ENCODE assay signal across 14 cellular contexts in the genomic region with DNA sequence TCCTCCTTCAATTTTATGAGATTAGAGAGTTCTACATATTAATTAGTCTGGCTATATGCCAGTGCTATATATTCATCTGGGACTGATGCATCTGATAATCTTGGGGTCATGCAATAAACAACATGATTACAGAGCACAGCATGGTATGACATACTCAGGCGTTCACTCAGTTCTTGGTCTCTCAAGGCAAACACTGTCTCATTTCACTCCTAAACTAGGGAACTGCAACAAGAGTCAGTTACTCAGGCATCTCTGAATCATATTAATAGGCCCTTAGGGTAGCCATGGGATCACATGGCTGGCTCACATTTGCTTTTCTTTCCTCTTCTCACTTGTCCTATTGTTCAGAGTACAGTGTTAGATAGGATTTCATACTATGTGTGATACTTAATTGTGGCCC.
A peak's percentile ranks its signal among the peaks of the same experiment; 100 is the strongest.
DNase-seq lines count a peak whose midpoint lies in the region; ATAC-seq and TF ChIP-seq lines count a peak whose summit lies in the region.
"Had no signal": no experiment of that assay in that cellular context is flagged by ENCODE, and none has a peak within 500 bp of the region (broad histone marks: within the 10 kb centered on the region; RNA-seq: fewer than 3 reads in every experiment).

No MANE protein-coding gene starts in this region.

- TF ChIP-seq EP300 in ovary (IDR thresholded peaks at IDR 0.05), result no peak

- peaks cover 14% of the 10 kb centered on the region for H3K4me1 ChIP-seq in osteoblast (ENCODE audit: insufficient read depth, low read length)
- H3K4me1 ChIP-seq in ovary (ENCODE audit: insufficient read depth), result no peaks in the 10 kb centered on the region
- H3K4me1 ChIP-seq: testis had no signal

- peak overlapping the region; percentile 14 for H3K4me2 ChIP-seq in osteoblast (ENCODE audit: insufficient read depth, low read length)

- H4K20me1 ChIP-seq in osteoblast (ENCODE audit: insufficient read depth, low read length), result no peaks in the 10 kb centered on the region

- WGBS in ovary, 3 donors, result 43 to 56% (median 51%) methylated on average over 1 of the region's 1 CpG

- TF ChIP-seq CTCF in epithelial cell of proximal tubule (conservative IDR thresholded peaks at IDR 0.05; ENCODE audit: low read depth, low read length), result no peak
- no peak for TF ChIP-seq CTCF in osteoblast (IDR thresholded peaks at IDR 0.05; ENCODE audit: extremely low read depth, low read depth, low read length)
- no peak for TF ChIP-seq CTCF in ovary (IDR thresholded peaks at IDR 0.05)

- H3K36me3 ChIP-seq in osteoblast (ENCODE audit: insufficient read depth, low read length) (no peaks in the 10 kb centered on the region), ovary (no peaks in the 10 kb centered on the region)
- H3K36me3 ChIP-seq: Peyer's patch had no signal

- no peaks in the 10 kb centered on the region for H3K27me3 ChIP-seq in osteoblast (ENCODE audit: insufficient read depth, low read length)
- H3K27me3 ChIP-seq in ovary, result no peaks in the 10 kb centered on the region
- H3K27me3 ChIP-seq: body of pancreas, Peyer's patch, testis had no signal

- H3K27ac ChIP-seq in osteoblast (ENCODE audit: low read depth, low read length) (peak overlapping the region; percentile 67), ovary (no peak overlapping the region)
- H3K27ac ChIP-seq: body of pancreas, C4-2B, Peyer's patch, testis had no signal

- intact Hi-C loops in ovary (cut with DNase I), result no loop called here

- DNase-seq in EH (ENCODE audit: low read depth) (peak; percentile 66), RKO (ENCODE audit: low spot score) (peak; percentile 31), epithelial cell of proximal tubule (ENCODE audit: low read depth) (peak; percentile 6), osteoblast (ENCODE audit: insufficient read length, low spot score, missing footprints) (peak; percentile 80), activated gamma-delta T cell treated with Interleukin-2 at 50 U/mL for 16 hours (no peak), ovary (no peak), immature natural killer cell (no peak)
- DNase-seq: activated naive CD4-positive, alpha-beta T cell treated with Interleukin-2 at 50 U/mL for 16 hours; body of pancreas; nephron progenitor cell; Peyer's patch; testis had no signal

- H3K27me3 Mint-ChIP-seq in immature natural killer cell (ENCODE audit: low read depth in 3 of 3), result peaks cover 0 to 7% (median 1%) of the 10 kb centered on the region in 3 donors

- H3K27ac Mint-ChIP-seq in immature natural killer cell, result no peak overlapping the region
- H3K27ac Mint-ChIP-seq: nephron progenitor cell had no signal

- no peak overlapping the region for H2AFZ ChIP-seq in osteoblast (ENCODE audit: low read length)

- H3K4me3 ChIP-seq in epithelial cell of proximal tubule (ENCODE audit: low read depth, low read length) (no peak overlapping the region), osteoblast (ENCODE audit: insufficient read depth, low read length) (no peak overlapping the region), ovary (no peak overlapping the region)
- H3K4me3 ChIP-seq: body of pancreas, Peyer's patch, testis had no signal

- H3K4me1 Mint-ChIP-seq in immature natural killer cell, result peaks cover 0 to 7% of the 10 kb centered on the region in 2 donors

- H3K9me3 Mint-ChIP-seq in immature natural killer cell, result no peaks in the 10 kb centered on the region
- H3K9me3 Mint-ChIP-seq: nephron progenitor cell had no signal

- no peak for TF ChIP-seq POLR2A in ovary (IDR thresholded peaks at IDR 0.05)

- H3K79me2 ChIP-seq in osteoblast (ENCODE audit: insufficient read depth, low read length), result no peaks in the 10 kb centered on the region

- H3K36me3 Mint-ChIP-seq in immature natural killer cell, result no peaks in the 10 kb centered on the region

- ATAC-seq in GM21737 (IDR thresholded peaks at IDR 0.05; ENCODE audit: unreplicated experiment), result no peak
- ATAC-seq: body of pancreas had no signal

- no peak overlapping the region for H3K4me3 Mint-ChIP-seq in immature natural killer cell
- H3K4me3 Mint-ChIP-seq: nephron progenitor cell had no signal

- H3K9me3 ChIP-seq in osteoblast (ENCODE audit: low read depth, low read length) (no peaks in the 10 kb centered on the region), ovary (no peaks in the 10 kb centered on the region)
- H3K9me3 ChIP-seq: body of pancreas, Peyer's patch, testis had no signal

Comparison
In these comparisons a context has a peak if more than half of its experiments do, and no peak if none do; other contexts are left out.
1. DNase-seq: peak in EH (single experiment), RKO (single experiment), epithelial cell of proximal tubule (single experiment) and osteoblast (single experiment); none in activated gamma-delta T cell treated with Interleukin-2 at 50 U/mL for 16 hours (single experiment), ovary (0 of 5) and immature natural killer cell (0 of 3).